ENCODE assay signal across 1 cellular context in the genomic region with DNA sequence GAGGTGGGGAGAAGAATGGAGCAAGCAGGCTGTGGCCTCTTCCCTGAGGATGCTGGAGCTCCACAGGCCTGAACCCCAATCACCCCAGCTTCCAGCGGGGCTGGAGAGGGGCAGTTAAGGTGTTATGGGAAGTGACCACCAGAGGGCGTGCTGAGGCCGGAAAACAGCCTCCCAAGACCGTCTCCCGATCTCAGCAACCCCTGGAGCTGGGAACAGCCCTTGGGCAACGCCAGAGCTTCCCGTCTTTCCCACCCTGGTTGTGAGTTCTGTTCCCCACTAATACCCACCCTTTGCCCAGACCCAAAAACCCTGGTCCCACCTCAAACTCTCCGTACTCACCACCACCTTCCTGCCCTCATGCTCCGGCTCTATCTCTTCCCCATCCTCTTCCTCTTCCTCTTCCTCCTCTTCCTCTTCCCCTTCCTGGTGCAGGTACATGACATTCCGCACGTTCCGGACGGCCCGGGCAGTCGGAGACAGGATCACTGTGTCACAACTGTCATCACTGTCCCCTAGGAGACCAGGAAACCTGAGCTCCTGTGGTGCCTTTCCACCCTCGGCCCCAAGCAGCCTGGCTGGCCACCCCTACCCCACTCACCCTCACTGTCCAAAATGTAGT.
TF ChIP-seq lines count a peak whose summit lies in the region.

No MANE protein-coding gene starts in this region.

TF ChIP-seq in K562, 482 proteins besides CTCF, POLR2A, EP300 and RAD21 (continues in another document):
- TF ChIP-seq KLF16 (IDR thresholded peaks at IDR 0.05) (no peak), NR4A1 (CRISPR knock-in tag; IDR thresholded peaks at IDR 0.05) (no peak), NR4A1 (tag; IDR thresholded peaks at IDR 0.05) (no peak), LARP7 (IDR thresholded peaks at IDR 0.05) (no peak), CSDE1 (IDR thresholded peaks at IDR 0.05) (no peak), DPF2 (IDR thresholded peaks at IDR 0.05) (0 out of 2 replicates have a peak, but pooled peaks have one; percentile 28), SMC3 (conservative IDR thresholded peaks at IDR 0.05; ENCODE audit: insufficient read depth, low read depth, low read length) (peak; percentile 94), HOXB6 (CRISPR knock-in tag; IDR thresholded peaks at IDR 0.05; ENCODE audit: borderline replicate concordance) (no peak), STAT5A (IDR thresholded peaks at IDR 0.05; ENCODE audit: borderline replicate concordance, low read length) (no peak), CBFA2T3 (IDR thresholded peaks at IDR 0.05) (no peak), KAT2B (IDR thresholded peaks at IDR 0.05; ENCODE audit: low read depth, low read length) (no peak), GATA2 (CRISPR knock-in tag; IDR thresholded peaks at IDR 0.05) (no peak), TSC22D4 (tag; IDR thresholded peaks at IDR 0.05) (no peak), XRCC4 (IDR thresholded peaks at IDR 0.05; ENCODE audit: extremely low read depth, insufficient read depth, insufficient read length) (no peak)
- TF ChIP-seq, protein P1, sequence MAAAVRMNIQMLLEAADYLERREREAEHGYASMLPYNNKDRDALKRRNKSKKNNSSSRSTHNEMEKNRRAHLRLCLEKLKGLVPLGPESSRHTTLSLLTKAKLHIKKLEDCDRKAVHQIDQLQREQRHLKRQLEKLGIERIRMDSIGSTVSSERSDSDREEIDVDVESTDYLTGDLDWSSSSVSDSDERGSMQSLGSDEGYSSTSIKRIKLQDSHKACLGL (CRISPR knock-in tag; IDR thresholded peaks at IDR 0.05; ENCODE audit: borderline replicate concordance, poor library complexity, severe bottlenecking): no peak
- TF ChIP-seq, protein P2, sequence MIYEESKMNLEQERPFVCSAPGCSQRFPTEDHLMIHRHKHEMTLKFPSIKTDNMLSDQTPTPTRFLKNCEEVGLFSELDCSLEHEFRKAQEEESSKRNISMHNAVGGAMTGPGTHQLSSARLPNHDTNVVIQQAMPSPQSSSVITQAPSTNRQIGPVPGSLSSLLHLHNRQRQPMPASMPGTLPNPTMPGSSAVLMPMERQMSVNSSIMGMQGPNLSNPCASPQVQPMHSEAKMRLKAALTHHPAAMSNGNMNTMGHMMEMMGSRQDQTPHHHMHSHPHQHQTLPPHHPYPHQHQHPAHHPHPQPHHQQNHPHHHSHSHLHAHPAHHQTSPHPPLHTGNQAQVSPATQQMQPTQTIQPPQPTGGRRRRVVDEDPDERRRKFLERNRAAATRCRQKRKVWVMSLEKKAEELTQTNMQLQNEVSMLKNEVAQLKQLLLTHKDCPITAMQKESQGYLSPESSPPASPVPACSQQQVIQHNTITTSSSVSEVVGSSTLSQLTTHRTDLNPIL (CRISPR knock-in tag; IDR thresholded peaks at IDR 0.05): no peak
- TF ChIP-seq, protein P3, sequence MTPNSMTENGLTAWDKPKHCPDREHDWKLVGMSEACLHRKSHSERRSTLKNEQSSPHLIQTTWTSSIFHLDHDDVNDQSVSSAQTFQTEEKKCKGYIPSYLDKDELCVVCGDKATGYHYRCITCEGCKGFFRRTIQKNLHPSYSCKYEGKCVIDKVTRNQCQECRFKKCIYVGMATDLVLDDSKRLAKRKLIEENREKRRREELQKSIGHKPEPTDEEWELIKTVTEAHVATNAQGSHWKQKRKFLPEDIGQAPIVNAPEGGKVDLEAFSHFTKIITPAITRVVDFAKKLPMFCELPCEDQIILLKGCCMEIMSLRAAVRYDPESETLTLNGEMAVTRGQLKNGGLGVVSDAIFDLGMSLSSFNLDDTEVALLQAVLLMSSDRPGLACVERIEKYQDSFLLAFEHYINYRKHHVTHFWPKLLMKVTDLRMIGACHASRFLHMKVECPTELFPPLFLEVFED (CRISPR knock-in tag; conservative IDR thresholded peaks at IDR 0.05): 0 out of 2 replicates have a peak, but pooled peaks have one; percentile 21
- TF ChIP-seq, protein P4, sequence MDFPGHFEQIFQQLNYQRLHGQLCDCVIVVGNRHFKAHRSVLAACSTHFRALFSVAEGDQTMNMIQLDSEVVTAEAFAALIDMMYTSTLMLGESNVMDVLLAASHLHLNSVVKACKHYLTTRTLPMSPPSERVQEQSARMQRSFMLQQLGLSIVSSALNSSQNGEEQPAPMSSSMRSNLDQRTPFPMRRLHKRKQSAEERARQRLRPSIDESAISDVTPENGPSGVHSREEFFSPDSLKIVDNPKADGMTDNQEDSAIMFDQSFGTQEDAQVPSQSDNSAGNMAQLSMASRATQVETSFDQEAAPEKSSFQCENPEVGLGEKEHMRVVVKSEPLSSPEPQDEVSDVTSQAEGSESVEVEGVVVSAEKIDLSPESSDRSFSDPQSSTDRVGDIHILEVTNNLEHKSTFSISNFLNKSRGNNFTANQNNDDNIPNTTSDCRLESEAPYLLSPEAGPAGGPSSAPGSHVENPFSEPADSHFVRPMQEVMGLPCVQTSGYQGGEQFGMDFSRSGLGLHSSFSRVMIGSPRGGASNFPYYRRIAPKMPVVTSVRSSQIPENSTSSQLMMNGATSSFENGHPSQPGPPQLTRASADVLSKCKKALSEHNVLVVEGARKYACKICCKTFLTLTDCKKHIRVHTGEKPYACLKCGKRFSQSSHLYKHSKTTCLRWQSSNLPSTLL (IDR thresholded peaks at IDR 0.05): 0 out of 2 replicates have a peak, but pooled peaks have one; percentile 18
- TF ChIP-seq, protein P5, sequence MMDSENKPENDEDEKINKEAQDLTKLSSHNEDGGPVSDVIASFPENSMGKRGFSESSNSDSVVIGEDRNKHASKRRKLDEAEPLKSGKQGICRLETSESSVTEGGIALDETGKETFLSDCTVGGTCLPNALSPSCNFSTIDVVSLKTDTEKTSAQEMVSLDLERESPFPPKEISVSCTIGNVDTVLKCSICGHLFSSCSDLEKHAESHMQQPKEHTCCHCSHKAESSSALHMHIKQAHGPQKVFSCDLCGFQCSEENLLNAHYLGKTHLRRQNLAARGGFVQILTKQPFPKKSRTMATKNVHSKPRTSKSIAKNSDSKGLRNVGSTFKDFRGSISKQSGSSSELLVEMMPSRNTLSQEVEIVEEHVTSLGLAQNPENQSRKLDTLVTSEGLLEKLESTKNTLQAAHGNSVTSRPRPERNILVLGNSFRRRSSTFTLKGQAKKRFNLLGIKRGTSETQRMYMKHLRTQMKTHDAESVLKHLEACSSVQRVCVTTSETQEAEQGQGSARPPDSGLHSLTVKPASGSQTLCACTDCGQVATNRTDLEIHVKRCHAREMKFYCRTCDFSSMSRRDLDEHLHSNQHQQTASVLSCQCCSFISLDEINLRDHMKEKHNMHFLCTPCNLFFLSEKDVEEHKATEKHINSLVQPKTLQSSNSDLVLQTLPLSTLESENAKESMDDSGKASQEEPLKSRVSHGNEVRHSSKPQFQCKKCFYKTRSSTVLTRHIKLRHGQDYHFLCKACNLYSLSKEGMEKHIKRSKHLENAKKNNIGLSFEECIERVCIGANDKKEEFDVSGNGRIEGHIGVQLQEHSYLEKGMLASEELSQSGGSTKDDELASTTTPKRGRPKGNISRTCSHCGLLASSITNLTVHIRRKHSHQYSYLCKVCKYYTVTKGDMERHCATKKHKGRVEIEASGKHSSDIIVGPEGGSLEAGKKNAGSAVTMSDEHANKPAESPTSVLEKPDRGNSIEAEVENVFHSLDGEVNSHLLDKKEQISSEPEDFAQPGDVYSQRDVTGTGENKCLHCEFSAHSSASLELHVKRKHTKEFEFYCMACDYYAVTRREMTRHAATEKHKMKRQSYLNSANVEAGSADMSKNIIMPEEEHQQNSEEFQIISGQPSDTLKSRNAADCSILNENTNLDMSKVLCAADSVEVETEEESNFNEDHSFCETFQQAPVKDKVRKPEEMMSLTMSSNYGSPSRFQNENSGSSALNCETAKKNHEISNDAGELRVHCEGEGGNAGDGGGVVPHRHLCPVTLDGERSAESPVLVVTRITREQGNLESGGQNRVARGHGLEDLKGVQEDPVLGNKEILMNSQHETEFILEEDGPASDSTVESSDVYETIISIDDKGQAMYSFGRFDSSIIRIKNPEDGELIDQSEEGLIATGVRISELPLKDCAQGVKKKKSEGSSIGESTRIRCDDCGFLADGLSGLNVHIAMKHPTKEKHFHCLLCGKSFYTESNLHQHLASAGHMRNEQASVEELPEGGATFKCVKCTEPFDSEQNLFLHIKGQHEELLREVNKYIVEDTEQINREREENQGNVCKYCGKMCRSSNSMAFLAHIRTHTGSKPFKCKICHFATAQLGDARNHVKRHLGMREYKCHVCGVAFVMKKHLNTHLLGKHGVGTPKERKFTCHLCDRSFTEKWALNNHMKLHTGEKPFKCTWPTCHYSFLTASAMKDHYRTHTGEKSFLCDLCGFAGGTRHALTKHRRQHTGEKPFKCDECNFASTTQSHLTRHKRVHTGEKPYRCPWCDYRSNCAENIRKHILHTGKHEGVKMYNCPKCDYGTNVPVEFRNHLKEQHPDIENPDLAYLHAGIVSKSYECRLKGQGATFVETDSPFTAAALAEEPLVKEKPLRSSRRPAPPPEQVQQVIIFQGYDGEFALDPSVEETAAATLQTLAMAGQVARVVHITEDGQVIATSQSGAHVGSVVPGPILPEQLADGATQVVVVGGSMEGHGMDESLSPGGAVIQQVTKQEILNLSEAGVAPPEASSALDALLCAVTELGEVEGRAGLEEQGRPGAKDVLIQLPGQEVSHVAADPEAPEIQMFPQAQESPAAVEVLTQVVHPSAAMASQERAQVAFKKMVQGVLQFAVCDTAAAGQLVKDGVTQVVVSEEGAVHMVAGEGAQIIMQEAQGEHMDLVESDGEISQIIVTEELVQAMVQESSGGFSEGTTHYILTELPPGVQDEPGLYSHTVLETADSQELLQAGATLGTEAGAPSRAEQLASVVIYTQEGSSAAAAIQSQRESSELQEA (IDR thresholded peaks at IDR 0.05; ENCODE audit: low read depth): peak; percentile 19; the same call in 1 of the 2 replicates
- TF ChIP-seq, protein P6, sequence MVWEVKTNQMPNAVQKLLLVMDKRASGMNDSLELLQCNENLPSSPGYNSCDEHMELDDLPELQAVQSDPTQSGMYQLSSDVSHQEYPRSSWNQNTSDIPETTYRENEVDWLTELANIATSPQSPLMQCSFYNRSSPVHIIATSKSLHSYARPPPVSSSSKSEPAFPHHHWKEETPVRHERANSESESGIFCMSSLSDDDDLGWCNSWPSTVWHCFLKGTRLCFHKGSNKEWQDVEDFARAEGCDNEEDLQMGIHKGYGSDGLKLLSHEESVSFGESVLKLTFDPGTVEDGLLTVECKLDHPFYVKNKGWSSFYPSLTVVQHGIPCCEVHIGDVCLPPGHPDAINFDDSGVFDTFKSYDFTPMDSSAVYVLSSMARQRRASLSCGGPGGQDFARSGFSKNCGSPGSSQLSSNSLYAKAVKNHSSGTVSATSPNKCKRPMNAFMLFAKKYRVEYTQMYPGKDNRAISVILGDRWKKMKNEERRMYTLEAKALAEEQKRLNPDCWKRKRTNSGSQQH (CRISPR knock-in tag; IDR thresholded peaks at IDR 0.05): peak; percentile 48; the same call in 1 of the 2 replicates
- TF ChIP-seq, protein P7, sequence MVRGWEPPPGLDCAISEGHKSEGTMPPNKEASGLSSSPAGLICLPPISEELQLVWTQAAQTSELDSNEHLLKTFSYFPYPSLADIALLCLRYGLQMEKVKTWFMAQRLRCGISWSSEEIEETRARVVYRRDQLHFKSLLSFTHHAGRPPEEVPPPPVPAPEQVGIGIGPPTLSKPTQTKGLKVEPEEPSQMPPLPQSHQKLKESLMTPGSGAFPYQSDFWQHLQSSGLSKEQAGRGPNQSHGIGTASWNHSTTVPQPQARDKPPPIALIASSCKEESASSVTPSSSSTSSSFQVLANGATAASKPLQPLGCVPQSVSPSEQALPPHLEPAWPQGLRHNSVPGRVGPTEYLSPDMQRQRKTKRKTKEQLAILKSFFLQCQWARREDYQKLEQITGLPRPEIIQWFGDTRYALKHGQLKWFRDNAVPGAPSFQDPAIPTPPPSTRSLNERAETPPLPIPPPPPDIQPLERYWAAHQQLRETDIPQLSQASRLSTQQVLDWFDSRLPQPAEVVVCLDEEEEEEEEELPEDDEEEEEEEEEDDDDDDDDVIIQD (CRISPR knock-in tag; IDR thresholded peaks at IDR 0.05): no peak
- TF ChIP-seq, protein P8, sequence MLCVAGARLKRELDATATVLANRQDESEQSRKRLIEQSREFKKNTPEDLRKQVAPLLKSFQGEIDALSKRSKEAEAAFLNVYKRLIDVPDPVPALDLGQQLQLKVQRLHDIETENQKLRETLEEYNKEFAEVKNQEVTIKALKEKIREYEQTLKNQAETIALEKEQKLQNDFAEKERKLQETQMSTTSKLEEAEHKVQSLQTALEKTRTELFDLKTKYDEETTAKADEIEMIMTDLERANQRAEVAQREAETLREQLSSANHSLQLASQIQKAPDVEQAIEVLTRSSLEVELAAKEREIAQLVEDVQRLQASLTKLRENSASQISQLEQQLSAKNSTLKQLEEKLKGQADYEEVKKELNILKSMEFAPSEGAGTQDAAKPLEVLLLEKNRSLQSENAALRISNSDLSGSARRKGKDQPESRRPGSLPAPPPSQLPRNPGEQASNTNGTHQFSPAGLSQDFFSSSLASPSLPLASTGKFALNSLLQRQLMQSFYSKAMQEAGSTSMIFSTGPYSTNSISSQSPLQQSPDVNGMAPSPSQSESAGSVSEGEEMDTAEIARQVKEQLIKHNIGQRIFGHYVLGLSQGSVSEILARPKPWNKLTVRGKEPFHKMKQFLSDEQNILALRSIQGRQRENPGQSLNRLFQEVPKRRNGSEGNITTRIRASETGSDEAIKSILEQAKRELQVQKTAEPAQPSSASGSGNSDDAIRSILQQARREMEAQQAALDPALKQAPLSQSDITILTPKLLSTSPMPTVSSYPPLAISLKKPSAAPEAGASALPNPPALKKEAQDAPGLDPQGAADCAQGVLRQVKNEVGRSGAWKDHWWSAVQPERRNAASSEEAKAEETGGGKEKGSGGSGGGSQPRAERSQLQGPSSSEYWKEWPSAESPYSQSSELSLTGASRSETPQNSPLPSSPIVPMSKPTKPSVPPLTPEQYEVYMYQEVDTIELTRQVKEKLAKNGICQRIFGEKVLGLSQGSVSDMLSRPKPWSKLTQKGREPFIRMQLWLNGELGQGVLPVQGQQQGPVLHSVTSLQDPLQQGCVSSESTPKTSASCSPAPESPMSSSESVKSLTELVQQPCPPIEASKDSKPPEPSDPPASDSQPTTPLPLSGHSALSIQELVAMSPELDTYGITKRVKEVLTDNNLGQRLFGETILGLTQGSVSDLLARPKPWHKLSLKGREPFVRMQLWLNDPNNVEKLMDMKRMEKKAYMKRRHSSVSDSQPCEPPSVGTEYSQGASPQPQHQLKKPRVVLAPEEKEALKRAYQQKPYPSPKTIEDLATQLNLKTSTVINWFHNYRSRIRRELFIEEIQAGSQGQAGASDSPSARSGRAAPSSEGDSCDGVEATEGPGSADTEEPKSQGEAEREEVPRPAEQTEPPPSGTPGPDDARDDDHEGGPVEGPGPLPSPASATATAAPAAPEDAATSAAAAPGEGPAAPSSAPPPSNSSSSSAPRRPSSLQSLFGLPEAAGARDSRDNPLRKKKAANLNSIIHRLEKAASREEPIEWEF (CRISPR knock-in tag; IDR thresholded peaks at IDR 0.05): no peak
- TF ChIP-seq, protein P9, sequence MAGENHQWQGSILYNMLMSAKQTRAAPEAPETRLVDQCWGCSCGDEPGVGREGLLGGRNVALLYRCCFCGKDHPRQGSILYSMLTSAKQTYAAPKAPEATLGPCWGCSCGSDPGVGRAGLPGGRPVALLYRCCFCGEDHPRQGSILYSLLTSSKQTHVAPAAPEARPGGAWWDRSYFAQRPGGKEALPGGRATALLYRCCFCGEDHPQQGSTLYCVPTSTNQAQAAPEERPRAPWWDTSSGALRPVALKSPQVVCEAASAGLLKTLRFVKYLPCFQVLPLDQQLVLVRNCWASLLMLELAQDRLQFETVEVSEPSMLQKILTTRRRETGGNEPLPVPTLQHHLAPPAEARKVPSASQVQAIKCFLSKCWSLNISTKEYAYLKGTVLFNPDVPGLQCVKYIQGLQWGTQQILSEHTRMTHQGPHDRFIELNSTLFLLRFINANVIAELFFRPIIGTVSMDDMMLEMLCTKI (IDR thresholded peaks at IDR 0.05; ENCODE audit: partially characterized antibody): no peak
- TF ChIP-seq, protein P10, sequence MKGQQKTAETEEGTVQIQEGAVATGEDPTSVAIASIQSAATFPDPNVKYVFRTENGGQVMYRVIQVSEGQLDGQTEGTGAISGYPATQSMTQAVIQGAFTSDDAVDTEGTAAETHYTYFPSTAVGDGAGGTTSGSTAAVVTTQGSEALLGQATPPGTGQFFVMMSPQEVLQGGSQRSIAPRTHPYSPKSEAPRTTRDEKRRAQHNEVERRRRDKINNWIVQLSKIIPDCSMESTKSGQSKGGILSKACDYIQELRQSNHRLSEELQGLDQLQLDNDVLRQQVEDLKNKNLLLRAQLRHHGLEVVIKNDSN (CRISPR knock-in tag; IDR thresholded peaks at IDR 0.05): 0 out of 2 replicates have a peak, but pooled peaks have one; percentile 3
